ENCODE assay signal across 7 cellular contexts in the genomic region with DNA sequence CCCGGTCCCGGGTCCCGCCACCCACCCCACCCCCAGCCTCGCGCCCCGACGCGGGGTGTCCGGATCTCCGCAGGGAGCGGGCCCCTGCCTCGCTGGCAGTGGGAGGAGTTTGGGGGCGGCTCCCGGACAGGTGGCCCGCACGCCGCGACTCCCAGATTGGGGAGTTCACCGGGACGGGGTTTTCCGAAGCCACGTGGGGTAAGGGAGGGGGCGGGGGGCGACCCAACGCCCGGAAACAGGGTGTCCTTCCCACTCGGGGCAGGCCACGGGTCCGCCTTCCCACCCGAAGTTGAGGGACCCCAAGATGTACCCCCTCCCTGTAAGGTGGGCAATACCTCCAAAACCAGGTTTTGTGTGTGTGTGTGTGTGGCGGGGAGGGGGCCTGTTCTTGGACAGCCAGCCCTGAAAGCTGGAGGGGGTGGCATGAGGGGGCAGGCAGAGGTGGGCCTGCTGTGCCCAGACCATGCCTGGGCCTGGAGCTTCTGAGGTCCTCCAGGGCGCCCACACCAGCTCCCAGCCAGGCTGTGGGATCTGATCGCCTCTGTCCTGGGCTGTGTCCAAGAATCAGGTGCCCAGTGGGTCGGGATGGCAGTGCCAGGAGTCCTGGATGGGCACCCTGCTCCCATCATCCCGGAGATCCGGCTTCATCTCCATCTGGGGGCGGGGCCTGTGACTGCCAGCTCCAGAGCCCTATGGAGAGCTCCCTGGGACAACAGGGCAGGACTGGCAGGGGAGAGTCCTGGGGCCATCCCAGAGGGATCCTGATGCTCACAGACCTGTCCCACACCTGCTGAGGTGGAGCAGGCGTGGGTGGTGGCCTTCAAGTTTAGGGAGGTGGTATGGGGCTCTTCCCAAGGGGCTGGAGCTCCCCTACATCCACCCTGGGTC. TPM values are rescaled to one million over a fixed set of nuclear protein-coding genes. Genes with fewer than 3 reads are reported as not detected.
DNase-seq lines count a peak whose midpoint lies in the region; ATAC-seq and TF ChIP-seq lines count a peak whose summit lies in the region.

No MANE protein-coding gene starts in this region.

- H3K9me3 Mint-ChIP-seq in activated naive CD8-positive, alpha-beta T cell treated with anti-CD3 and anti-CD28 coated beads, Interleukin-2, amount 10 ng/mL, durations not matched to agents 7 days and 5 days = no peaks in the 10 kb centered on the region
- H3K9me3 Mint-ChIP-seq in progenitor cell of endocrine pancreas (ENCODE audit: low read depth) = no peaks in the 10 kb centered on the region

- peaks cover 24% of the 10 kb centered on the region for H3K4me1 Mint-ChIP-seq in activated naive CD8-positive, alpha-beta T cell treated with anti-CD3 and anti-CD28 coated beads, Interleukin-2, amount 10 ng/mL, durations not matched to agents 7 days and 5 days
- H3K4me1 Mint-ChIP-seq in progenitor cell of endocrine pancreas (ENCODE audit: low read depth) = no peaks in the 10 kb centered on the region

- no peaks in the 10 kb centered on the region for H3K27me3 Mint-ChIP-seq in activated naive CD8-positive, alpha-beta T cell treated with anti-CD3 and anti-CD28 coated beads, Interleukin-2, amount 10 ng/mL, durations not matched to agents 7 days and 5 days
- H3K27me3 Mint-ChIP-seq in progenitor cell of endocrine pancreas = no peaks in the 10 kb centered on the region

- DNase-seq in RWPE1 (ENCODE audit: low spot score) (peak; percentile 72), left cardiac atrium (peak; percentile 66), progenitor cell of endocrine pancreas (ENCODE audit: low spot score, unreplicated experiment) (peak; percentile 28), GF-D8 (lab: John Stamatoyannopoulos, UW) (no peak)
- peak; percentile 55 for DNase-seq in activated naive CD8-positive, alpha-beta T cell treated with anti-CD3 and anti-CD28 coated beads, Interleukin-2, amount 10 ng/mL, durations not matched to agents 7 days and 5 days

- POLR2A ChIA-PET in RWPE1 (lab: Yijun Ruan, JAX; ENCODE audit: low non-redundant PET) = interaction anchor here (0.6 to 1.6 kb wide), 3 partner anchors 41 to 647 kb away, joined by 3 to 6 read pairs (median 4); no protein-coding TSS in a partner anchor
- POLR2A ChIA-PET in activated naive CD8-positive, alpha-beta T cell treated with anti-CD3 and anti-CD28 coated beads, Interleukin-2, amount 10 ng/mL, durations not matched to agents 7 days and 5 days (lab: Charles Lee) = interaction anchor here (0.9 to 1.6 kb wide), 6 partner anchors 17 to 44 kb away, joined by 3 to 6 read pairs (median 5); no protein-coding TSS in a partner anchor

- peak overlapping the region; percentile 67 for H3K27ac ChIP-seq in RWPE1

- peak overlapping the region; percentile 65 for H3K4me3 Mint-ChIP-seq in activated naive CD8-positive, alpha-beta T cell treated with anti-CD3 and anti-CD28 coated beads, Interleukin-2, amount 10 ng/mL, durations not matched to agents 7 days and 5 days
- H3K4me3 Mint-ChIP-seq in progenitor cell of endocrine pancreas (ENCODE audit: low read depth) = peak overlapping the region; percentile 73

- TF ChIP-seq CTCF in RWPE1 (conservative IDR thresholded peaks at IDR 0.05; ENCODE audit: low read depth) (no peak), progenitor cell of endocrine pancreas (IDR thresholded peaks at IDR 0.05; ENCODE audit: unreplicated experiment) (no peak)

- intact Hi-C loops in left cardiac atrium (cut with DNase I) = no loop called here

- ATAC-seq in GM18498 (IDR thresholded peaks at IDR 0.05; ENCODE audit: unreplicated experiment) (peak; percentile 24), HG02981 (IDR thresholded peaks at IDR 0.05; ENCODE audit: unreplicated experiment) (peak; percentile 26), left cardiac atrium (peak; percentile 34 to 44)
- ATAC-seq in activated naive CD8-positive, alpha-beta T cell treated with anti-CD3 and anti-CD28 coated beads, Interleukin-2, amount 10 ng/mL, durations not matched to agents 7 days and 5 days (ENCODE audit: low read depth) = peak; percentile 32

- no peak overlapping the region for H3K27ac Mint-ChIP-seq in activated naive CD8-positive, alpha-beta T cell treated with anti-CD3 and anti-CD28 coated beads, Interleukin-2, amount 10 ng/mL, durations not matched to agents 7 days and 5 days
- H3K27ac Mint-ChIP-seq in progenitor cell of endocrine pancreas = no peak overlapping the region

- CTCF ChIA-PET in RWPE1 (lab: Yijun Ruan, JAX) = interaction anchor here (1.4 kb wide), 2 partner anchors 57 to 253 kb away, joined by 3 to 7 read pairs; no protein-coding TSS in a partner anchor

- H3K36me3 Mint-ChIP-seq in activated naive CD8-positive, alpha-beta T cell treated with anti-CD3 and anti-CD28 coated beads, Interleukin-2, amount 10 ng/mL, durations not matched to agents 7 days and 5 days = peaks cover 7% of the 10 kb centered on the region
- H3K36me3 Mint-ChIP-seq in progenitor cell of endocrine pancreas (ENCODE audit: insufficient read depth) = peaks cover 4% of the 10 kb centered on the region

RNA-seq across cellular contexts. Expression of gene SYNGR2, which starts 0.8 kb away (rescaled TPM):
- 10 to 100 TPM; 43.2 to 50.5 TPM for total RNA-seq in activated naive CD8-positive, alpha-beta T cell treated with anti-CD3 and anti-CD28 coated beads, Interleukin-2, amount 10 ng/mL, durations not matched to agents 7 days and 5 days
- total RNA-seq in left cardiac atrium (10 to 100 TPM; 73.4 to 84.5 TPM), progenitor cell of endocrine pancreas (50.5 and 51.5 TPM in 2 replicates)

RNA-seq across cellular contexts. Expression of gene TK1, which starts 17.7 kb away (rescaled TPM):
- 10 to 100 TPM; 93.1 to 97.8 TPM for total RNA-seq in activated naive CD8-positive, alpha-beta T cell treated with anti-CD3 and anti-CD28 coated beads, Interleukin-2, amount 10 ng/mL, durations not matched to agents 7 days and 5 days
- 1 to 10 TPM; 1.8 to 7.7 TPM for total RNA-seq in left cardiac atrium
- 27.9 and 29.1 TPM in 2 replicates for total RNA-seq in progenitor cell of endocrine pancreas

RNA-seq across cellular contexts. Expression of gene AFMID, which starts 18.0 kb away (rescaled TPM):
- 10 to 100 TPM; 11.3 to 13.4 TPM for total RNA-seq in activated naive CD8-positive, alpha-beta T cell treated with anti-CD3 and anti-CD28 coated beads, Interleukin-2, amount 10 ng/mL, durations not matched to agents 7 days and 5 days
- total RNA-seq in left cardiac atrium = 10 to 100 TPM; 20.8 to 30.9 TPM
- 26.5 and 27.9 TPM in 2 replicates for total RNA-seq in progenitor cell of endocrine pancreas

RNA-seq across cellular contexts. Expression of gene C17orf99, which starts 23.0 kb away (rescaled TPM):
- not detected for total RNA-seq in activated naive CD8-positive, alpha-beta T cell treated with anti-CD3 and anti-CD28 coated beads, Interleukin-2, amount 10 ng/mL, durations not matched to agents 7 days and 5 days
- total RNA-seq in left cardiac atrium (not detected), progenitor cell of endocrine pancreas (not detected in 2 replicates)

RNA-seq across cellular contexts. Expression of gene TMC8, which starts 38.6 kb away (rescaled TPM):
- total RNA-seq in activated naive CD8-positive, alpha-beta T cell treated with anti-CD3 and anti-CD28 coated beads, Interleukin-2, amount 10 ng/mL, durations not matched to agents 7 days and 5 days = 100 to 1,000 TPM; 336 to 340 TPM
- total RNA-seq in left cardiac atrium = 1 to 10 TPM; 3.8 to 4.3 TPM
- total RNA-seq in progenitor cell of endocrine pancreas = 0.12 and 0.58 TPM in 2 replicates
